15 cellular contexts compared by ENCODE assay signal in the genomic region with DNA sequence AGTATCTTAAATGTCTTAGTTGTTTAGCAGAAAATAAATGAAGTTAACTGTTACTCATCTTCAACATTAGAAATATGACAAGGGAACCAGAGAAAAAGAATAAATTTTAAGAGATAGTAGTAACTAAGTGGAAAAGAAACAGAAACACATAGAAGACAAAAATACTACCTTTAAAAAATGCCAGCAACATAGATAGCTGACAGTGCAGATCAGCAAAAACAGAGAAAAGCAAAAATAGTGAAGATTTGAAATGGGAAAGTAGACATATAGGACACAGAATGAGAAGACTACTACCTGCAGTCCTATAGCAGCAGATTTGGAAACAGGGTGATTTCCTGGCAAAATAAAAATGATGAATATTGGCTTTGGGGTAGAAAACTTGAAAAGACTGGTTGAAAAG. TPM values are rescaled to one million over a fixed set of nuclear protein-coding genes. Genes with fewer than 3 reads are reported as not detected.
DNase-seq lines count a peak whose midpoint lies in the region; ATAC-seq, FAIRE-seq and TF ChIP-seq lines count a peak whose summit lies in the region.
"Had no signal": no experiment of that assay in that cellular context is flagged by ENCODE, and none has a peak within 500 bp of the region (broad histone marks: within the 10 kb centered on the region; RNA-seq: fewer than 3 reads in every experiment).

No MANE protein-coding gene starts in this region.

- H2AFZ ChIP-seq in K562 (ENCODE audit: low read depth, low read length) = no peak overlapping the region

- H3K4me2 ChIP-seq in K562 (ENCODE audit: insufficient read depth, low read length) = no peak overlapping the region

- no peak overlapping the region for H3K4me3 Mint-ChIP-seq in activated naive CD8-positive, alpha-beta T cell
- H3K4me3 Mint-ChIP-seq in activated naive CD8-positive, alpha-beta T cell treated with anti-CD3 and anti-CD28 coated beads for 36 hours = no peak overlapping the region
- H3K4me3 Mint-ChIP-seq in Calu3 (ENCODE audit: low read depth, unreplicated experiment) = no peak overlapping the region
- no peak overlapping the region for H3K4me3 Mint-ChIP-seq in stimulated activated memory B cell treated with anti-CD40 and anti-IgM and Interleukin-4, amounts not matched to agents 10 μg/mL and 1 μg/mL and 100 μg/mL, for 72 hours
- H3K4me3 Mint-ChIP-seq: CD8-positive, alpha-beta memory T cell had no signal

- H3K36me3 ChIP-seq in K562 (ENCODE audit: control insufficient read depth, insufficient read depth, low read length) = peaks cover 59% of the 10 kb centered on the region

- H3K36me3 Mint-ChIP-seq in activated naive CD8-positive, alpha-beta T cell = peaks cover 11% of the 10 kb centered on the region
- H3K36me3 Mint-ChIP-seq in activated naive CD8-positive, alpha-beta T cell treated with anti-CD3 and anti-CD28 coated beads for 36 hours = peaks cover 29% of the 10 kb centered on the region
- H3K36me3 Mint-ChIP-seq in Calu3 (ENCODE audit: insufficient read depth, unreplicated experiment) = peaks cover 5% of the 10 kb centered on the region
- H3K36me3 Mint-ChIP-seq in stimulated activated memory B cell treated with anti-CD40 and anti-IgM and Interleukin-4, amounts not matched to agents 10 μg/mL and 1 μg/mL and 100 μg/mL, for 72 hours = peaks cover 48% of the 10 kb centered on the region

- no peaks in the 10 kb centered on the region for H3K27me3 Mint-ChIP-seq in activated naive CD8-positive, alpha-beta T cell
- H3K27me3 Mint-ChIP-seq in activated naive CD8-positive, alpha-beta T cell treated with anti-CD3 and anti-CD28 coated beads for 36 hours = no peaks in the 10 kb centered on the region
- H3K27me3 Mint-ChIP-seq in Calu3 (ENCODE audit: unreplicated experiment) = no peaks in the 10 kb centered on the region
- no peaks in the 10 kb centered on the region for H3K27me3 Mint-ChIP-seq in stimulated activated memory B cell treated with anti-CD40 and anti-IgM and Interleukin-4, amounts not matched to agents 10 μg/mL and 1 μg/mL and 100 μg/mL, for 72 hours
- H3K27me3 Mint-ChIP-seq: CD8-positive, alpha-beta memory T cell had no signal

- no peaks in the 10 kb centered on the region for H4K20me1 ChIP-seq in K562 (replicated peaks; ENCODE audit: control insufficient read depth, insufficient read depth, low read length)

- no peak for TF ChIP-seq EP300 in K562 (IDR thresholded peaks at IDR 0.05; ENCODE audit: low read length)

- DNase-seq in activated naive CD8-positive, alpha-beta T cell treated with anti-CD3 and anti-CD28 coated beads for 36 hours = no peak
- DNase-seq in Calu3 (no peak), K562 (ENCODE audit: extremely low read depth in 1 of 4, low spot score in 3 of 4) (no peak), amniotic stem cell (lab: John Stamatoyannopoulos, UW) (no peak), T-helper 2 cell (no peak)
- DNase-seq: BE2C; CD8-positive, alpha-beta memory T cell; DMS79 had no signal

- no peak overlapping the region for H3K9ac ChIP-seq in K562 (ENCODE audit: insufficient read depth in 1 of 2, low read depth in 2 of 2, low read length in 2 of 2)

- H3K27ac Mint-ChIP-seq in activated naive CD8-positive, alpha-beta T cell = peak overlapping the region; percentile 13
- H3K27ac Mint-ChIP-seq in activated naive CD8-positive, alpha-beta T cell treated with anti-CD3 and anti-CD28 coated beads for 36 hours = no peak overlapping the region
- peak overlapping the region; percentile 34 for H3K27ac Mint-ChIP-seq in Calu3 (ENCODE audit: unreplicated experiment)
- H3K27ac Mint-ChIP-seq in stimulated activated memory B cell treated with anti-CD40 and anti-IgM and Interleukin-4, amounts not matched to agents 10 μg/mL and 1 μg/mL and 100 μg/mL, for 72 hours = peak overlapping the region; percentile 17

- no peak for ATAC-seq in K562
- ATAC-seq in stimulated activated memory B cell treated with anti-CD40 and anti-IgM and Interleukin-4, amounts not matched to agents 10 μg/mL and 1 μg/mL and 100 μg/mL, for 72 hours = no peak
- ATAC-seq: GM12878, HCT116 had no signal

- TF ChIP-seq POLR2A in K562 (conservative IDR thresholded peaks at IDR 0.05) = no peak

- intact Hi-C loops in Calu3 (cut with micrococcal nuclease; ENCODE audit: unreplicated experiment) (no loop called here), K562 (cut with micrococcal nuclease) (no loop called here)

- no peaks in the 10 kb centered on the region for H3K27me3 ChIP-seq in K562 (ENCODE audit: control insufficient read depth in 2 of 2, insufficient read depth in 2 of 2, low read length in 2 of 2)
- H3K27me3 ChIP-seq: BE2C had no signal

- no peak overlapping the region for H3K27ac ChIP-seq in K562 (ENCODE audit: extremely low read depth, low read depth, low read length)
- H3K27ac ChIP-seq: C4-2B had no signal

- no peak for TF ChIP-seq RAD21 in K562 (CRISPR knock-in tag; conservative IDR thresholded peaks at IDR 0.05 in 1 of 2, IDR thresholded peaks at IDR 0.05 in 1 of 2)

- CTCF ChIA-PET in Calu3 (lab: Charles Lee) = no interaction called here
- CTCF ChIA-PET in K562 (lab: Yijun Ruan, JAX; ENCODE audit: low intra/inter-chr PET ratio) = no interaction called here

- BruUV-seq in Calu3 (replicated peaks; lab: Mats Ljungman, UMichigan) = no TSS peak
- no TSS peak for BruUV-seq in K562 (replicated peaks; lab: Mats Ljungman, UMichigan)

- no peak overlapping the region for H3K4me3 ChIP-seq in K562
- H3K4me3 ChIP-seq: GM12878 had no signal

- no peaks in the 10 kb centered on the region for H3K9me3 Mint-ChIP-seq in activated naive CD8-positive, alpha-beta T cell (ENCODE audit: low read depth)
- no peaks in the 10 kb centered on the region for H3K9me3 Mint-ChIP-seq in activated naive CD8-positive, alpha-beta T cell treated with anti-CD3 and anti-CD28 coated beads for 36 hours
- H3K9me3 Mint-ChIP-seq in Calu3 (ENCODE audit: low read depth, unreplicated experiment) = no peaks in the 10 kb centered on the region
- H3K9me3 Mint-ChIP-seq in stimulated activated memory B cell treated with anti-CD40 and anti-IgM and Interleukin-4, amounts not matched to agents 10 μg/mL and 1 μg/mL and 100 μg/mL, for 72 hours = no peaks in the 10 kb centered on the region
- H3K9me3 Mint-ChIP-seq: CD8-positive, alpha-beta memory T cell had no signal

- H3K9me3 ChIP-seq in K562 (replicated peaks; ENCODE audit: control insufficient read depth, insufficient read depth, low read depth, low read length) = no peaks in the 10 kb centered on the region
- H3K9me3 ChIP-seq: BE2C had no signal

- no peaks in the 10 kb centered on the region for H3K4me1 ChIP-seq in K562 (replicated peaks in 1 of 2; ENCODE audit: control insufficient read depth in 2 of 2, insufficient read depth in 2 of 2, low read length in 2 of 2)
- H3K4me1 ChIP-seq: BE2C had no signal

- POLR2A ChIA-PET in K562 (lab: Yijun Ruan, JAX) = no interaction called here

- in situ Hi-C loops in K562 (cut with MboI) = no loop called here

- H3K9me1 ChIP-seq in K562 (ENCODE audit: control insufficient read depth, insufficient read depth, low read length) = no peaks in the 10 kb centered on the region

- no peaks in the 10 kb centered on the region for H3K4me1 Mint-ChIP-seq in activated naive CD8-positive, alpha-beta T cell (ENCODE audit: low read depth)
- H3K4me1 Mint-ChIP-seq in activated naive CD8-positive, alpha-beta T cell treated with anti-CD3 and anti-CD28 coated beads for 36 hours = peaks cover 2% of the 10 kb centered on the region
- peaks cover 9% of the 10 kb centered on the region for H3K4me1 Mint-ChIP-seq in Calu3 (ENCODE audit: low read depth, unreplicated experiment)
- H3K4me1 Mint-ChIP-seq in stimulated activated memory B cell treated with anti-CD40 and anti-IgM and Interleukin-4, amounts not matched to agents 10 μg/mL and 1 μg/mL and 100 μg/mL, for 72 hours = no peaks in the 10 kb centered on the region
- H3K4me1 Mint-ChIP-seq: CD8-positive, alpha-beta memory T cell had no signal

- no peaks in the 10 kb centered on the region for H3K79me2 ChIP-seq in K562 (ENCODE audit: control insufficient read depth, insufficient read depth, low read length)

- no peak for TF ChIP-seq CTCF in Calu3 (IDR thresholded peaks at IDR 0.05; ENCODE audit: unreplicated experiment)
- TF ChIP-seq CTCF in K562 (IDR thresholded peaks at IDR 0.05 in 2 of 3, conservative IDR thresholded peaks at IDR 0.05 in 1 of 3; ENCODE audit: insufficient read depth in 2 of 3, low read depth in 1 of 3, low read length in 3 of 3) = no peak

- FAIRE-seq in K562 (lab: Jason Lieb, UNC) = no peak
- FAIRE-seq: GM12878, GM18507, H54 had no signal

TF ChIP-seq in K562, 482 proteins besides CTCF, POLR2A, EP300 and RAD21:
- peak; percentile 66 for TF ChIP-seq ZNF316 (IDR thresholded peaks at IDR 0.05)
- no peak for TF ChIP-seq TRIM28 (IDR thresholded peaks at IDR 0.05)
- TF ChIP-seq ZNF217 (CRISPR knock-in tag; IDR thresholded peaks at IDR 0.05) = no peak
- TF ChIP-seq C11orf30 (IDR thresholded peaks at IDR 0.05; ENCODE audit: low read depth) = peak; percentile 42; the same call in 1 of the 2 replicates

RNA-seq across cellular contexts. Expression of a gene that starts 48.5 kb away (rescaled TPM):
- total RNA-seq in activated naive CD8-positive, alpha-beta T cell treated with anti-CD3 and anti-CD28 coated beads for 36 hours = 10 to 100 TPM; 35.9 to 37.7 TPM
- total RNA-seq in Calu3 (2022) (27.8 and 29.8 TPM in 2 replicates), K562 (2014; rRNA removed) (19.1 and 21.3 TPM in 2 replicates), K562 (2014; rRNA removed; fragmentation: Illumina TruSeq; extraction: Trizol) (40.9 and 44.6 TPM in 2 replicates), K562 (2015; rRNA removed; fragmentation: Illumina TruSeq; extraction: Trizol) (46.1 and 47.4 TPM in 2 replicates), K562 (2021) (31.3 and 33.2 TPM in 2 replicates)
- total RNA-seq in K562 (2011; cell fraction: chromatin; rRNA removed; ENCODE audit: low replicate concordance) = 19.3 and 80.1 TPM in 2 replicates
- total RNA-seq in K562 (2011; cell fraction: nucleolus; rRNA removed) = 13.0 and 20.4 TPM in 2 replicates
- 35.6 and 41.7 TPM in 2 replicates for total RNA-seq in K562 (2011; cell fraction: nucleoplasm; rRNA removed)
- polyA plus RNA-seq in K562 (2011; rRNA removed) (18.5 and 28.2 TPM in 2 replicates), K562 (2014; fragmentation: Illumina TruSeq; extraction: Trizol) (26.9 and 33.6 TPM in 2 replicates), K562 (2014; fragmentation: Nextera tagmentation; extraction: Ambion mirVana) (1 to 10 TPM; 4.9 to 8.5 TPM), K562 (2014; rRNA removed) (20.8 and 21.3 TPM in 2 replicates)
- polyA plus RNA-seq in K562 (2011; cell fraction: cytosol; rRNA removed) = 8.7 and 12.1 TPM in 2 replicates
- 25.9 and 29.4 TPM in 2 replicates for polyA plus RNA-seq in K562 (2011; cell fraction: nucleus; rRNA removed)
- 12.7 and 17.1 TPM in 2 replicates for polyA plus RNA-seq in K562 (2012)
- polyA minus RNA-seq in K562 (2011; rRNA and poly(A)+ RNA removed) = 75.3 and 75.8 TPM in 2 replicates
- 21.0 and 26.1 TPM in 2 replicates for polyA minus RNA-seq in K562 (2011; cell fraction: cytosol; rRNA and poly(A)+ RNA removed)
- polyA minus RNA-seq in K562 (2011; cell fraction: nucleus; rRNA and poly(A)+ RNA removed) = 56.4 and 83.1 TPM in 2 replicates
